In the genomic region with DNA sequence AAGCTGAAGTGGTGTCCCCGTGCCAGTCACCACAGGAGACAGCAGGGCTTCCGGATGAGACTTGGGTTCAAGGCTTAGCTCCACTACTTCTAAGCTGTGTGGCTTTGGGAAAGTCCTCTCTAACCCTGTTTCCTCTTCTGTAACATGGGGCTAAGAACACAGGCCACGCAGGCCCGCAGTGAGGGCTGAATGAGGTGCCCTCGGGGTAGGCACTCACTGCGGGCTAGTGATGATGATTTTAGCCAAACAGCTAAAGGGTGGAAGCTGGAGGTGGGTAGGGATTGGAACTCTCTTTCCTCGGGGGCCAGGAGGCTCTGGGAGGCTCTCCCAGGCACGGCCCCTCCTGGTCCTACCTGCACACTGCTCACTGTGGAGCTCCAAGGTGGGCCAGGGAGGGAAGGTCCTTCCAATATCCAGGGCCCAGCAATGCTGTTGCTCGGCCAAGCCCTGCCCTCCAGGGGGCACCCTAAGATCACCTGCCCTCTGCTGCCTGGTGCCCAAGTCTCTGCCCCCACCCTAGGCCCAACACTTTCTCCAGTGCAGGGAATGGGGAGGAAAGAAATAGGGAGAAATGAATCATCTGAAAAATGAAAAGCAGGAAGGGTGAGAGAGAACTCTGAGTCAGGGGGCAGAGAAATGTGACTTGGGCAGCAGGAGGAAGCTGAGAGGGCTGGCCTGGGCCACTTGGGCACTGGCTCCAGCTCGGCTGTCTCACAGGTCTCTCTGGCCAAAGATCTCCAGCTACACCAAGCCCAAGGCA, we compare ENCODE assay signal across 8 cellular contexts. TPM values are rescaled to one million over a fixed set of nuclear protein-coding genes. Genes with fewer than 3 reads are reported as not detected.
DNase-seq lines count a peak whose midpoint lies in the region; ATAC-seq, FAIRE-seq and TF ChIP-seq lines count a peak whose summit lies in the region.

No MANE protein-coding gene starts in this region.

- H3K36me3 Mint-ChIP-seq in activated naive CD8-positive, alpha-beta T cell treated with anti-CD3 and anti-CD28 coated beads for 36 hours: peaks cover 7% of the 10 kb centered on the region

- H3K4me1 ChIP-seq in left ventricle myocardium inferior (peaks cover 32% of the 10 kb centered on the region), spleen (peaks cover 29 to 76% (median 59%) of the 10 kb centered on the region in 6 donors)

- no peak overlapping the region for H3K27ac Mint-ChIP-seq in activated naive CD8-positive, alpha-beta T cell treated with anti-CD3 and anti-CD28 coated beads for 36 hours

- peaks cover 6% of the 10 kb centered on the region for H3K4me1 Mint-ChIP-seq in activated naive CD8-positive, alpha-beta T cell treated with anti-CD3 and anti-CD28 coated beads for 36 hours

- H3K4me3 ChIP-seq in left ventricle myocardium inferior: no peak overlapping the region
- H3K4me3 ChIP-seq in spleen: peak overlapping the region in 1 of 8 donors; percentile 5

- H3K27ac ChIP-seq in left ventricle myocardium inferior (replicated peaks) (peak overlapping the region; percentile 51), spleen (peak overlapping the region in 7 of 8 donors; percentile 46 to 67 (median 54))

- no peaks in the 10 kb centered on the region for H3K9me3 Mint-ChIP-seq in activated naive CD8-positive, alpha-beta T cell treated with anti-CD3 and anti-CD28 coated beads for 36 hours

- no peak overlapping the region for H3K4me3 Mint-ChIP-seq in activated naive CD8-positive, alpha-beta T cell treated with anti-CD3 and anti-CD28 coated beads for 36 hours

- H3K27me3 ChIP-seq in left ventricle myocardium inferior (ENCODE audit: low read depth): no peaks in the 10 kb centered on the region
- no peaks in the 10 kb centered on the region for H3K27me3 ChIP-seq in spleen (replicated peaks in 1 of 7)

- intact Hi-C loops in Right ventricle myocardium inferior (cut with DNase I): loop anchor here (1.0 kb wide), 1 partner anchor 79 kb away; no protein-coding TSS in a partner anchor
- intact Hi-C loops in cardiac septum (cut with DNase I): loop anchor here (2.0 kb wide), 1 partner anchor 78 kb away; no protein-coding TSS in a partner anchor
- intact Hi-C loops in left ventricle myocardium inferior (cut with micrococcal nuclease): no loop called here
- intact Hi-C loops in spleen (cut with DNase I; ENCODE audit: low total_unique reads): loop anchor here (10.0 kb wide), 1 partner anchor 72 kb away; no protein-coding TSS in a partner anchor

- H3K27me3 Mint-ChIP-seq in activated naive CD8-positive, alpha-beta T cell treated with anti-CD3 and anti-CD28 coated beads for 36 hours: no peaks in the 10 kb centered on the region

- peak; percentile 87 for FAIRE-seq in RCC 7860 (lab: Jason Lieb, UNC)

- no peak for TF ChIP-seq POLR2A in spleen (IDR thresholded peaks at IDR 0.05)

- TF ChIP-seq CTCF in left ventricle myocardium inferior (IDR thresholded peaks at IDR 0.05; ENCODE audit: borderline replicate concordance): peak; percentile 77
- TF ChIP-seq CTCF in spleen (IDR thresholded peaks at IDR 0.05 in 8 of 11, conservative IDR thresholded peaks at IDR 0.05 in 3 of 11): peak; percentile 45 to 86 (median 79)

- 56 to 81% (median 69%) methylated on average over 7 to 10 of the region's 10 CpGs for WGBS in spleen, 5 donors

- ATAC-seq in Right ventricle myocardium inferior (peak; percentile 63), GM21717 (IDR thresholded peaks at IDR 0.05; ENCODE audit: unreplicated experiment) (no peak), GM18909 (IDR thresholded peaks at IDR 0.05; ENCODE audit: poor library complexity, unreplicated experiment) (no peak)

- H3K9me3 ChIP-seq in left ventricle myocardium inferior (replicated peaks) (no peaks in the 10 kb centered on the region), spleen (no peaks in the 10 kb centered on the region)

- DNase-seq in Right ventricle myocardium inferior (ENCODE audit: missing footprints): no peak
- DNase-seq in cardiac septum (ENCODE audit: low spot score): no peak
- DNase-seq in RCC 7860 (ENCODE audit: low spot score): peak; percentile 93
- peak; percentile 55 for DNase-seq in activated naive CD8-positive, alpha-beta T cell treated with anti-CD3 and anti-CD28 coated beads for 36 hours
- no peak for DNase-seq in left ventricle myocardium inferior
- DNase-seq in spleen: peak; percentile 89

- H3K36me3 ChIP-seq in left ventricle myocardium inferior: peaks cover 60% of the 10 kb centered on the region
- H3K36me3 ChIP-seq in spleen: peaks cover 3 to 90% (median 61%) of the 10 kb centered on the region in 6 donors

RNA-seq across cellular contexts. Expression of a gene that starts 19.2 kb away (rescaled TPM):
- 10.9 TPM for total RNA-seq in Right ventricle myocardium inferior
- total RNA-seq in cardiac septum: 11.3 TPM
- total RNA-seq in activated naive CD8-positive, alpha-beta T cell treated with anti-CD3 and anti-CD28 coated beads for 36 hours: 1 to 10 TPM; 5.3 to 6.3 TPM
- total RNA-seq in left ventricle myocardium inferior: 10.6 TPM
- total RNA-seq in spleen: 10 to 100 TPM; 31.1 to 77.4 (median 43.7) TPM
- 10 to 100 TPM; 17.2 to 45.1 (median 37.4) TPM for polyA plus RNA-seq in spleen

RNA-seq across cellular contexts. Expression of a gene that starts 36.4 kb away (rescaled TPM):
- total RNA-seq in Right ventricle myocardium inferior (1.6 TPM), cardiac septum (3.3 TPM), left ventricle myocardium inferior (1.9 TPM), spleen (1 to 10 TPM; 1.7 to 9.4 (median 7.2) TPM)
- 1 to 10 TPM; 9.3 to 9.4 TPM for total RNA-seq in activated naive CD8-positive, alpha-beta T cell treated with anti-CD3 and anti-CD28 coated beads for 36 hours
- 1 to 10 TPM; 1.7 to 5.1 (median 1.9) TPM for polyA plus RNA-seq in spleen

RNA-seq across cellular contexts. Expression of a gene that starts 43.1 kb away (rescaled TPM):
- total RNA-seq in Right ventricle myocardium inferior (77.9 TPM), cardiac septum (75.5 TPM), left ventricle myocardium inferior (69.8 TPM), spleen (10 to 100 TPM; 43.3 to 79.2 (median 55.3) TPM)
- 10 to 100 TPM; 43.1 to 51.5 TPM for total RNA-seq in activated naive CD8-positive, alpha-beta T cell treated with anti-CD3 and anti-CD28 coated beads for 36 hours
- 10 to 100 TPM; 13.7 to 37.4 (median 14.8) TPM for polyA plus RNA-seq in spleen

RNA-seq across cellular contexts. Expression of a gene that starts 55.1 kb away (rescaled TPM):
- total RNA-seq in Right ventricle myocardium inferior: 59.3 TPM
- total RNA-seq in cardiac septum: 52.7 TPM
- 10 to 100 TPM; 64.1 to 66.8 TPM for total RNA-seq in activated naive CD8-positive, alpha-beta T cell treated with anti-CD3 and anti-CD28 coated beads for 36 hours
- 53.6 TPM for total RNA-seq in left ventricle myocardium inferior
- 10 to 100 TPM; 42.9 to 62.2 (median 49.0) TPM for total RNA-seq in spleen
- 10 to 100 TPM; 65.1 to 87.6 (median 86.6) TPM for polyA plus RNA-seq in spleen

Comparison
In these comparisons a context has a peak if more than half of its experiments do, and no peak if none do; other contexts are left out.
1. DNase-seq: peak in RCC 7860 (single experiment), activated naive CD8-positive, alpha-beta T cell treated with anti-CD3 and anti-CD28 coated beads for 36 hours (single experiment) and spleen (single experiment); none in Right ventricle myocardium inferior (single experiment), cardiac septum (single experiment) and left ventricle myocardium inferior (single experiment).